Comparison of ENCODE assay signal across 32 cellular contexts in genomic region chr3:162224736-162225135, GRCh38.
DNase-seq lines count a peak whose midpoint lies in the region; ATAC-seq, FAIRE-seq and TF ChIP-seq lines count a peak whose summit lies in the region.
"Had no signal": no experiment of that assay in that cellular context is flagged by ENCODE, and none has a peak within 500 bp of the region (broad histone marks: within the 10 kb centered on the region; RNA-seq: fewer than 3 reads in every experiment).

No MANE protein-coding gene starts in this region.

- H3K9me3 ChIP-seq in breast epithelium (no peaks in the 10 kb centered on the region), H1 (ENCODE audit: insufficient read depth in 2 of 2, low read depth in 1 of 2, low read length in 1 of 2) (no peaks in the 10 kb centered on the region), upper lobe of right lung (no peaks in the 10 kb centered on the region)
- H3K9me3 ChIP-seq in CD8-positive, alpha-beta memory T cell (ENCODE audit: low read length) = no peaks in the 10 kb centered on the region
- H3K9me3 ChIP-seq: body of pancreas, Caco-2, colonic mucosa, psoas muscle, SJSA1, suprapubic skin had no signal

- no peak for FAIRE-seq in H1 (lab: Jason Lieb, UNC)
- FAIRE-seq: RCC 7860 had no signal

- peak overlapping the region; percentile 76 for H2AFZ ChIP-seq in H1 (ENCODE audit: low read length)

- no peaks in the 10 kb centered on the region for H3K79me2 ChIP-seq in H1 (ENCODE audit: control insufficient read depth in 1 of 2, insufficient read depth in 2 of 2, low read length in 2 of 2)

- H3K36me3 Mint-ChIP-seq in MCF 10A (ENCODE audit: insufficient read depth, unreplicated experiment) = no peaks in the 10 kb centered on the region
- peaks cover 0 to 2% (median 0%) of the 10 kb centered on the region in 3 donors for H3K36me3 Mint-ChIP-seq in CD8-positive, alpha-beta memory T cell
- H3K36me3 Mint-ChIP-seq: activated naive CD8-positive, alpha-beta T cell treated with anti-CD3 and anti-CD28 coated beads for 36 hours; stimulated activated effector memory CD8-positive, alpha-beta T cell treated with anti-CD3 and anti-CD28 coated beads, Interleukin-12 subunit alpha, Interleukin-12 subunit beta, amount 100 ng/mL, for 72 hours had no signal

- no peak overlapping the region for H2BK5ac ChIP-seq in H1 (ENCODE audit: low read depth, low read length)

- H2BK12ac ChIP-seq in H1 (ENCODE audit: low read depth, low read length) = no peak overlapping the region

- intact Hi-C loops in MCF 10A (cut with micrococcal nuclease) = no loop called here
- intact Hi-C loops in breast epithelium (cut with DNase I; ENCODE audit: low total_unique reads) = no loop called here
- intact Hi-C loops in upper lobe of right lung (cut with DNase I) = no loop called here

- no peak overlapping the region for H3K18ac ChIP-seq in H1 (ENCODE audit: extremely low read depth, low read length)

- no peak for ATAC-seq in upper lobe of right lung
- ATAC-seq: body of pancreas; effector memory CD8-positive, alpha-beta T cell; left lung; psoas muscle; stimulated activated effector memory CD8-positive, alpha-beta T cell treated with anti-CD3 and anti-CD28 coated beads, Interleukin-12 subunit alpha, Interleukin-12 subunit beta, amount 100 ng/mL, for 72 hours; T-helper 17 cell had no signal

- no peak overlapping the region for H2BK120ac ChIP-seq in H1 (replicated peaks; ENCODE audit: low read depth, low read length)

- H3K27ac ChIP-seq in breast epithelium (no peak overlapping the region), H1 (ENCODE audit: low read depth, low read length) (no peak overlapping the region), upper lobe of right lung (no peak overlapping the region)
- no peak overlapping the region for H3K27ac ChIP-seq in CD8-positive, alpha-beta memory T cell (ENCODE audit: low read depth, low read length)
- H3K27ac ChIP-seq: body of pancreas, colonic mucosa, left lung, psoas muscle, SJSA1, skin epidermis, suprapubic skin, VCaP had no signal

- TF ChIP-seq CTCF in MCF 10A (IDR thresholded peaks at IDR 0.05; ENCODE audit: unreplicated experiment) = no peak
- TF ChIP-seq CTCF in breast epithelium (IDR thresholded peaks at IDR 0.05) = no peak
- no peak for TF ChIP-seq CTCF in H1 (IDR thresholded peaks at IDR 0.05; ENCODE audit: control extremely low read depth in 1 of 3, insufficient read depth in 1 of 3, low read depth in 1 of 3, low read length in 3 of 3)
- no peak for TF ChIP-seq CTCF in upper lobe of right lung (IDR thresholded peaks at IDR 0.05)

- no peak overlapping the region for H4K91ac ChIP-seq in H1 (replicated peaks; ENCODE audit: insufficient read length, low read length)

- peak; percentile 53 for DNase-seq in MCF 10A (ENCODE audit: unreplicated experiment)
- no peak for DNase-seq in breast epithelium (ENCODE audit: low spot score in 2 of 2)
- DNase-seq in H1 (ENCODE audit: low read depth in 1 of 2, low spot score in 2 of 2) = no peak
- DNase-seq in myocyte (ENCODE audit: low read depth) = peak; percentile 4
- no peak for DNase-seq in upper lobe of right lung
- no peak for DNase-seq in T-helper 2 cell
- DNase-seq in activated CD4-positive, alpha-beta T cell treated with anti-CD3 and anti-CD28 coated beads, Interleukin-2, amount 50 U/mL, for 4 hours = no peak
- DNase-seq in CD8-positive, alpha-beta memory T cell = no peak
- DNase-seq: 8988T; activated CD4-positive, alpha-beta T cell treated with anti-CD3 and anti-CD28 coated beads, Interleukin-2, amount 50 U/mL, for 1 hour; activated CD8-positive, alpha-beta memory T cell treated with anti-CD3 and anti-CD28 coated beads, Interleukin-2, amount 50 U/mL, for 48 hours; activated naive CD8-positive, alpha-beta T cell treated with anti-CD3 and anti-CD28 coated beads for 36 hours; body of pancreas; Caco-2; colonic mucosa; DND-41; effector memory CD8-positive, alpha-beta T cell; head of caudate nucleus; HFFc6; left lung; NCI-H2107; psoas muscle; stimulated activated CD4-positive, alpha-beta T cell treated with anti-CD3 and anti-CD28 coated beads, Interleukin-2, amount 100 ng/mL, for 24 hours; T-helper 17 cell had no signal

- no peak for TF ChIP-seq RAD21 in H1 (IDR thresholded peaks at IDR 0.05 in 1 of 2, conservative IDR thresholded peaks at IDR 0.05 in 1 of 2; ENCODE audit: low read depth in 2 of 2, low read length in 2 of 2)

- no peak overlapping the region for H2BK15ac ChIP-seq in H1 (ENCODE audit: low read length)

- H3K4me3 Mint-ChIP-seq in MCF 10A (ENCODE audit: unreplicated experiment) = no peak overlapping the region
- no peak overlapping the region for H3K4me3 Mint-ChIP-seq in CD8-positive, alpha-beta memory T cell
- H3K4me3 Mint-ChIP-seq: activated naive CD8-positive, alpha-beta T cell treated with anti-CD3 and anti-CD28 coated beads for 36 hours; B cell; effector memory CD8-positive, alpha-beta T cell; HFFc6; neural crest cell; stimulated activated effector memory CD8-positive, alpha-beta T cell treated with anti-CD3 and anti-CD28 coated beads, Interleukin-12 subunit alpha, Interleukin-12 subunit beta, amount 100 ng/mL, for 72 hours; T-helper 17 cell had no signal

- BruUV-seq in MCF 10A (replicated peaks; lab: Mats Ljungman, UMichigan) = no TSS peak

- H3K14ac ChIP-seq in H1 (ENCODE audit: insufficient read length) = no peak overlapping the region

- H3K23ac ChIP-seq in H1 (ENCODE audit: insufficient read length) = no peak overlapping the region

- H3K27me3 Mint-ChIP-seq in MCF 10A (ENCODE audit: insufficient read depth, unreplicated experiment) = no peaks in the 10 kb centered on the region
- no peaks in the 10 kb centered on the region for H3K27me3 Mint-ChIP-seq in CD8-positive, alpha-beta memory T cell
- H3K27me3 Mint-ChIP-seq: activated naive CD8-positive, alpha-beta T cell treated with anti-CD3 and anti-CD28 coated beads for 36 hours; B cell; effector memory CD8-positive, alpha-beta T cell; T-helper 17 cell had no signal

- H3K9me3 Mint-ChIP-seq in MCF 10A (ENCODE audit: unreplicated experiment) = no peaks in the 10 kb centered on the region
- H3K9me3 Mint-ChIP-seq in CD8-positive, alpha-beta memory T cell = peaks cover 0 to 32% (median 2%) of the 10 kb centered on the region in 5 donors
- H3K9me3 Mint-ChIP-seq: HFFc6, neural crest cell had no signal

- H3K79me1 ChIP-seq in H1 (ENCODE audit: low read depth, low read length) = no peaks in the 10 kb centered on the region

- H3K23me2 ChIP-seq in H1 (ENCODE audit: low read depth, low read length) = no peaks in the 10 kb centered on the region

- no peak overlapping the region for H2AK5ac ChIP-seq in H1 (ENCODE audit: low read depth, low read length)

- no peak for TF ChIP-seq EP300 in H1 (IDR thresholded peaks at IDR 0.05; ENCODE audit: borderline replicate concordance in 1 of 2, low read depth in 2 of 2, low read length in 2 of 2)

- H3K4me3 ChIP-seq in breast epithelium (no peak overlapping the region), H1 (ENCODE audit: extremely low read depth in 1 of 4, insufficient read depth in 2 of 4, low read depth in 3 of 4, low read length in 4 of 4) (no peak overlapping the region), upper lobe of right lung (no peak overlapping the region)
- H3K4me3 ChIP-seq in CD8-positive, alpha-beta memory T cell (ENCODE audit: low read length) = no peak overlapping the region
- H3K4me3 ChIP-seq: body of pancreas, colonic mucosa, left lung, psoas muscle, SJSA1, skin epidermis, suprapubic skin had no signal

- TF ChIP-seq POLR2A in breast epithelium (IDR thresholded peaks at IDR 0.05) = no peak
- TF ChIP-seq POLR2A in H1 (IDR thresholded peaks at IDR 0.05; ENCODE audit: control extremely low read depth in 1 of 2, low read depth in 2 of 2, low read length in 2 of 2) = no peak

- no peaks in the 10 kb centered on the region for H4K20me1 ChIP-seq in H1 (replicated peaks in 1 of 2; ENCODE audit: control insufficient read depth in 1 of 2, insufficient read depth in 2 of 2, low read length in 2 of 2)

- peak overlapping the region; percentile 72 for H3K27ac Mint-ChIP-seq in MCF 10A (ENCODE audit: low read depth, unreplicated experiment)
- H3K27ac Mint-ChIP-seq in CD8-positive, alpha-beta memory T cell = no peak overlapping the region
- H3K27ac Mint-ChIP-seq: activated naive CD8-positive, alpha-beta T cell treated with anti-CD3 and anti-CD28 coated beads for 36 hours; B cell; effector memory CD8-positive, alpha-beta T cell; HFFc6; stimulated activated effector memory CD8-positive, alpha-beta T cell treated with anti-CD3 and anti-CD28 coated beads, Interleukin-12 subunit alpha, Interleukin-12 subunit beta, amount 100 ng/mL, for 72 hours; T-helper 17 cell had no signal

- peaks cover 17% of the 10 kb centered on the region for H3K4me1 Mint-ChIP-seq in MCF 10A (ENCODE audit: insufficient read depth, unreplicated experiment)
- H3K4me1 Mint-ChIP-seq in CD8-positive, alpha-beta memory T cell = no peaks in the 10 kb centered on the region
- H3K4me1 Mint-ChIP-seq: activated naive CD8-positive, alpha-beta T cell treated with anti-CD3 and anti-CD28 coated beads for 36 hours; B cell; neural crest cell; stimulated activated effector memory CD8-positive, alpha-beta T cell treated with anti-CD3 and anti-CD28 coated beads, Interleukin-12 subunit alpha, Interleukin-12 subunit beta, amount 100 ng/mL, for 72 hours; T-helper 17 cell had no signal

- H4K5ac ChIP-seq in H1 (ENCODE audit: insufficient read length, low read depth, low read length) = no peak overlapping the region

- CTCF ChIA-PET in MCF 10A (lab: Yijun Ruan, JAX) = interaction anchor here (0.6 kb wide), 1 partner anchor 16 kb away, joined by 3 read pairs; no protein-coding TSS in a partner anchor
- CTCF ChIA-PET in H1 (lab: Charles Lee; ENCODE audit: partially characterized antibody) = no interaction called here
- CTCF ChIA-PET in CD8-positive, alpha-beta memory T cell (lab: Charles Lee) = no interaction called here

- no peak overlapping the region for H3K4me2 ChIP-seq in H1 (ENCODE audit: insufficient read depth in 1 of 2, low read depth in 2 of 2, low read length in 2 of 2)

- H3K4ac ChIP-seq in H1 (replicated peaks; ENCODE audit: insufficient read length, low read depth, low read length) = no peak overlapping the region

- no peaks in the 10 kb centered on the region for H3K27me3 ChIP-seq in breast epithelium
- H3K27me3 ChIP-seq in H1 (replicated peaks in 1 of 4; ENCODE audit: control insufficient read depth in 3 of 4, extremely low read depth in 1 of 4, insufficient read depth in 3 of 4, low read length in 3 of 4) = no peaks in the 10 kb centered on the region
- H3K27me3 ChIP-seq in upper lobe of right lung = no peaks in the 10 kb centered on the region
- no peaks in the 10 kb centered on the region for H3K27me3 ChIP-seq in CD8-positive, alpha-beta memory T cell (ENCODE audit: insufficient read depth, low read length, poor library complexity, severe bottlenecking)
- H3K27me3 ChIP-seq: body of pancreas, colonic mucosa, left lung, SJSA1, suprapubic skin had no signal

- H4K8ac ChIP-seq in H1 (ENCODE audit: extremely low read depth, insufficient read depth, low read length) = no peak overlapping the region

- H3K56ac ChIP-seq in H1 (replicated peaks; ENCODE audit: insufficient read length, low read depth, low read length) = no peak overlapping the region

- POLR2A ChIA-PET in MCF 10A (lab: Yijun Ruan, JAX) = no interaction called here
- POLR2A ChIA-PET in H1 (lab: Charles Lee; ENCODE audit: partially characterized antibody) = no interaction called here
- POLR2A ChIA-PET in CD8-positive, alpha-beta memory T cell (lab: Charles Lee) = no interaction called here

- H3K36me3 ChIP-seq in breast epithelium (no peaks in the 10 kb centered on the region), H1 (ENCODE audit: control insufficient read depth in 2 of 4, insufficient read depth in 4 of 4, low read length in 3 of 4) (no peaks in the 10 kb centered on the region), upper lobe of right lung (no peaks in the 10 kb centered on the region)
- no peaks in the 10 kb centered on the region for H3K36me3 ChIP-seq in CD8-positive, alpha-beta memory T cell (ENCODE audit: insufficient read depth, low read length)
- H3K36me3 ChIP-seq: colonic mucosa, left lung, SJSA1, suprapubic skin had no signal

- 78% methylated on average over 4 of the region's 4 CpGs; no CpG with 5 or more reads in 1 of the 2 experiments for WGBS in H1 (ENCODE audit: extremely low coverage in 1 of 2, insufficient coverage in 1 of 2, insufficient read length in 1 of 2, insufficient replicate concordance in 2 of 2, low coverage in 1 of 2, low lambda C conversion rate in 2 of 2, missing lambda C conversion rate in 1 of 2), 2 experiments

- no peak overlapping the region for H2BK20ac ChIP-seq in H1 (ENCODE audit: low read length)

- no peak overlapping the region for H3K9ac ChIP-seq in H1 (replicated peaks in 1 of 4; ENCODE audit: extremely low read depth in 1 of 4, low read depth in 3 of 4, low read length in 3 of 4)

- no peaks in the 10 kb centered on the region for H3K4me1 ChIP-seq in breast epithelium
- no peaks in the 10 kb centered on the region for H3K4me1 ChIP-seq in H1 (replicated peaks in 1 of 4; ENCODE audit: control insufficient read depth in 3 of 4, insufficient read depth in 4 of 4, low read length in 3 of 4)
- no peaks in the 10 kb centered on the region for H3K4me1 ChIP-seq in upper lobe of right lung
- H3K4me1 ChIP-seq in CD8-positive, alpha-beta memory T cell (ENCODE audit: insufficient read depth, low read length) = no peaks in the 10 kb centered on the region
- H3K4me1 ChIP-seq: body of pancreas, Caco-2, colonic mucosa, left lung, psoas muscle, SJSA1, suprapubic skin had no signal

Comparison
In these comparisons a context has a peak if more than half of its experiments do, and no peak if none do; other contexts are left out.
1. DNase-seq: peak in MCF 10A (single experiment) and myocyte (single experiment); none in breast epithelium (0 of 2), H1 (0 of 2), upper lobe of right lung (single experiment), T-helper 2 cell (0 of 5), activated CD4-positive, alpha-beta T cell treated with anti-CD3 and anti-CD28 coated beads, Interleukin-2, amount 50 U/mL, for 4 hours (0 of 2) and CD8-positive, alpha-beta memory T cell (0 of 5).